Comparison of ENCODE assay signal across 8 cellular contexts in genomic region chrX:121195719-121196118, GRCh38.
"Had no signal": no experiment of that assay in that cellular context is flagged by ENCODE, and none has a peak within 500 bp of the region (broad histone marks: within the 10 kb centered on the region; RNA-seq: fewer than 3 reads in every experiment).

No MANE protein-coding gene starts in this region.

- H3K4me3 ChIP-seq: GM23248 had no signal

- H3K9ac ChIP-seq: GM23248, KMS-11 had no signal

- H2AFZ ChIP-seq: GM23248 had no signal

- FAIRE-seq: HTR-8/SVneo had no signal

- H3K4me2 ChIP-seq: KMS-11 had no signal

- H3K27ac ChIP-seq: GM23248, KMS-11 had no signal

- DNase-seq: GM23248, GOT3, H7, HCEC 1CT, IMR-90, KBM-7 had no signal
